8 cellular contexts compared by ENCODE assay signal in the genomic region with DNA sequence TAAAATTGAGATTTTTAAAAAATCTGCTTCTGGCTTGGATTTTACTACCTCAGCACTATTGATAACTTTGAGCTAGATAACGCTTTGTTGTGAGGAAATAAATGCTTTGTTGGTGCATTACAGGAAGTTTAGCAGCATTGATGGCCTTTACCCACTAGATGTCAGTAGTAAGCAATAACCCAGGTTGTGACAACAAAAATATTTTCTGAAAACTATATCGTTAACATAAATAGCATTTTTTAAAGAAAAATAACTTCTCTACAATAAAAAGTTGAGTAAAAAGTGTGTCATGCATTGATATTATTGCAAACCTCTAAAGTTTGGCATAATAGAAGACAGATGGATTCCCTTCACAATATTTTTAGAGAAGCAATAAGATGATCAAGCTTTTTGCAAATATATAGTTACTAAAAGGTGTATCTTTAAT.
DNase-seq lines count a peak whose midpoint lies in the region; ATAC-seq and TF ChIP-seq lines count a peak whose summit lies in the region.

No MANE protein-coding gene starts in this region.

- intact Hi-C loops in testis (cut with DNase I; ENCODE audit: low total_unique reads), result no loop called here

- peak in 2 of 3 experiments; percentile 52 to 63 for TF ChIP-seq CTCF in testis (IDR thresholded peaks at IDR 0.05)

- 30 to 34% methylated on average over 2 of the region's 2 CpGs for WGBS in testis, 2 donors

- no peak overlapping the region for H3K27ac ChIP-seq in testis

- H3K36me3 ChIP-seq in testis (ENCODE audit: low read depth, missing control alignments), result no peaks in the 10 kb centered on the region

- no peaks in the 10 kb centered on the region for H3K9me3 ChIP-seq in testis

- no peaks in the 10 kb centered on the region for H3K4me1 ChIP-seq in testis

- no peak for TF ChIP-seq POLR2A in testis (IDR thresholded peaks at IDR 0.05)

- H3K4me3 ChIP-seq in testis, result no peak overlapping the region

- peak; percentile 3 for DNase-seq in SIG-M5 treated with dmso at 0.1 percent for 504 hours (lab: John Stamatoyannopoulos, UW; ENCODE audit: unreplicated experiment)
- no peak for DNase-seq in SIG-M5 (lab: John Stamatoyannopoulos, UW)
- DNase-seq in OCI-M1 (lab: John Stamatoyannopoulos, UW), result peak; percentile 58
- peak; percentile 19 for DNase-seq in fibroblast of peridontal ligament (ENCODE audit: extremely low read depth)
- DNase-seq in testis, result no peak
- DNase-seq in NOMO-1 treated with DMSO at 0.1 percent for 48 hours (lab: John Stamatoyannopoulos, UW; ENCODE audit: unreplicated experiment), result no peak
- DNase-seq in NCI-H1417 treated with DMSO at 0.1 percent for 48 hours (lab: John Stamatoyannopoulos, UW), result no peak

- H3K27me3 ChIP-seq in testis, result no peaks in the 10 kb centered on the region

- no peak for ATAC-seq in GM21526 (IDR thresholded peaks at IDR 0.05; ENCODE audit: low FRiP score, unreplicated experiment)

Comparison
In these comparisons a context has a peak if more than half of its experiments do, and no peak if none do; other contexts are left out.
1. DNase-seq: peak in SIG-M5 treated with dmso at 0.1 percent for 504 hours (single experiment), OCI-M1 (single experiment) and fibroblast of peridontal ligament (single experiment); none in SIG-M5 (single experiment), testis (single experiment), NOMO-1 treated with DMSO at 0.1 percent for 48 hours (single experiment) and NCI-H1417 treated with DMSO at 0.1 percent for 48 hours (single experiment).